ENCODE assay signal across 8 cellular contexts in the genomic region with DNA sequence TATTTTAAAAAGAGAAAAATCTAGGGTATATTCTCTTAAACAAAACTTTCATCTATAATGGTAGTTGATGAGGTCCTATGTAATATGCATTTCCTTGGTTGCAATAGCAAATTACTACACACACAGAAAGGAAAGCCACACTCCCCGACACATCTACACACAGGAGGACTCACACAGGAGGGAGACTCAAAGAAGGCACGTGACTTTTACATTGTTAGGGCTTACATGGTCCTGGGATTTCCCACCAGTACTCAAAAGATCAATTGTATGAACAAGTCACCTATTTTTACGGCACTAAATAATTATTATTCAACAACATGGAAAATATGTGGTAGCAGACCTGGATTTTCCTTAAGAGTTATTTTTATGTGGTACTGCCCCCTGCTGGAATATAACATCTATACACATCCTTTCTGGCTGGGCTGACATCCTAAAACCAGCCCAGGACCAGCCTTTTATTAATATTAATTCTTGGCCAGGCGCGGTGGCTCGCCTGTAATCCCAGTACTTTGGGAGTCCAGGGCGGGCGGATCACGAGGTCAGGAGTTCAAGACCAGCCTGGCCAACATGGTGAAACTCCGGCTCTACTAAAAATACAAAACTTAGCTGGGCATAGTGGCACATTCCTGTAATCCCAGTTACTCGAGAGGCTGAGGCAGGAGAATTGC. TPM values are rescaled to one million over a fixed set of nuclear protein-coding genes. Genes with fewer than 3 reads are reported as not detected.
DNase-seq lines count a peak whose midpoint lies in the region; ATAC-seq and TF ChIP-seq lines count a peak whose summit lies in the region.

No MANE protein-coding gene starts in this region.

- H3K4me1 ChIP-seq in OCI-LY3 (ENCODE audit: low read length), result no peaks in the 10 kb centered on the region

- peaks cover 1% of the 10 kb centered on the region for H3K36me3 Mint-ChIP-seq in activated CD4-positive, alpha-beta T cell treated with anti-CD3 and anti-CD28 coated beads, Interleukin-2, amount 10 ng/mL, durations not matched to agents 24 days and 14 days (ENCODE audit: low read depth)
- no peaks in the 10 kb centered on the region for H3K36me3 Mint-ChIP-seq in memory B cell
- no peaks in the 10 kb centered on the region for H3K36me3 Mint-ChIP-seq in activated CD4-positive, alpha-beta memory T cell treated with anti-CD3 and anti-CD28 coated beads, Interleukin-2, amount 10 ng/mL, durations not matched to agents 7 days and 5 days (ENCODE audit: low read depth)

- H4K20me1 ChIP-seq in OCI-LY3 (ENCODE audit: insufficient read depth, low read length), result no peaks in the 10 kb centered on the region

- no peaks in the 10 kb centered on the region for H3K9me3 ChIP-seq in OCI-LY3 (ENCODE audit: insufficient read depth, low read length)

- intact Hi-C loops in activated CD4-positive, alpha-beta T cell treated with anti-CD3 and anti-CD28 coated beads, Interleukin-2, amount 10 ng/mL, durations not matched to agents 24 days and 14 days (cut with micrococcal nuclease), result loop anchor here (1.0 to 10.0 kb wide), 3 partner anchors 205 to 387 kb away; partner anchors contain the start of gene ERO1B

- H3K4me2 ChIP-seq in OCI-LY3 (ENCODE audit: low read length), result peak overlapping the region; percentile 20

- no peaks in the 10 kb centered on the region for H3K36me3 ChIP-seq in OCI-LY3 (replicated peaks; ENCODE audit: low read depth, low read length)

- H3K27me3 ChIP-seq in OCI-LY3 (ENCODE audit: low read depth, low read length), result peaks cover 52% of the 10 kb centered on the region

- peaks cover 13% of the 10 kb centered on the region for H3K4me1 Mint-ChIP-seq in activated CD4-positive, alpha-beta T cell treated with anti-CD3 and anti-CD28 coated beads, Interleukin-2, amount 10 ng/mL, durations not matched to agents 24 days and 14 days
- peaks cover 5% of the 10 kb centered on the region for H3K4me1 Mint-ChIP-seq in memory B cell
- peaks cover 17% of the 10 kb centered on the region for H3K4me1 Mint-ChIP-seq in activated CD4-positive, alpha-beta memory T cell treated with anti-CD3 and anti-CD28 coated beads, Interleukin-2, amount 10 ng/mL, durations not matched to agents 7 days and 5 days

- H3K9ac ChIP-seq in OCI-LY3 (ENCODE audit: low read length), result no peak overlapping the region

- H3K79me2 ChIP-seq in OCI-LY3 (ENCODE audit: low read length), result no peaks in the 10 kb centered on the region

- TF ChIP-seq CTCF in OCI-LY3 (IDR thresholded peaks at IDR 0.05; ENCODE audit: low read depth, low read length), result peak; percentile 88

- POLR2A ChIA-PET in activated CD4-positive, alpha-beta memory T cell treated with anti-CD3 and anti-CD28 coated beads, Interleukin-2, amount 10 ng/mL, durations not matched to agents 7 days and 5 days (lab: Charles Lee), result no interaction called here

- ATAC-seq in HG03342 (IDR thresholded peaks at IDR 0.05; ENCODE audit: unreplicated experiment), result peak; percentile 67
- ATAC-seq in memory B cell (ENCODE audit: low read depth), result peak; percentile 49
- ATAC-seq in GM19452 (IDR thresholded peaks at IDR 0.05; ENCODE audit: unreplicated experiment), result no peak

- H2AFZ ChIP-seq in OCI-LY3 (ENCODE audit: low read depth, low read length), result no peak overlapping the region

- H3K4me3 ChIP-seq in OCI-LY3 (ENCODE audit: low read length), result no peak overlapping the region

- H3K9me3 Mint-ChIP-seq in activated CD4-positive, alpha-beta T cell treated with anti-CD3 and anti-CD28 coated beads, Interleukin-2, amount 10 ng/mL, durations not matched to agents 24 days and 14 days, result no peaks in the 10 kb centered on the region
- no peaks in the 10 kb centered on the region for H3K9me3 Mint-ChIP-seq in memory B cell
- peaks cover 3% of the 10 kb centered on the region for H3K9me3 Mint-ChIP-seq in activated CD4-positive, alpha-beta memory T cell treated with anti-CD3 and anti-CD28 coated beads, Interleukin-2, amount 10 ng/mL, durations not matched to agents 7 days and 5 days

- no peak overlapping the region for H3K4me3 Mint-ChIP-seq in activated CD4-positive, alpha-beta T cell treated with anti-CD3 and anti-CD28 coated beads, Interleukin-2, amount 10 ng/mL, durations not matched to agents 24 days and 14 days
- no peak overlapping the region for H3K4me3 Mint-ChIP-seq in memory B cell
- H3K4me3 Mint-ChIP-seq in activated CD4-positive, alpha-beta memory T cell treated with anti-CD3 and anti-CD28 coated beads, Interleukin-2, amount 10 ng/mL, durations not matched to agents 7 days and 5 days, result no peak overlapping the region

- no peak overlapping the region for H3K27ac ChIP-seq in OCI-LY3 (ENCODE audit: low read length)

- H3K27ac Mint-ChIP-seq in activated CD4-positive, alpha-beta T cell treated with anti-CD3 and anti-CD28 coated beads, Interleukin-2, amount 10 ng/mL, durations not matched to agents 24 days and 14 days, result no peak overlapping the region
- no peak overlapping the region for H3K27ac Mint-ChIP-seq in memory B cell
- no peak overlapping the region for H3K27ac Mint-ChIP-seq in activated CD4-positive, alpha-beta memory T cell treated with anti-CD3 and anti-CD28 coated beads, Interleukin-2, amount 10 ng/mL, durations not matched to agents 7 days and 5 days

- DNase-seq in activated CD4-positive, alpha-beta T cell treated with anti-CD3 and anti-CD28 coated beads, Interleukin-2, amount 10 ng/mL, durations not matched to agents 24 days and 14 days, result peak; percentile 64
- DNase-seq in activated CD4-positive, alpha-beta T cell treated with anti-CD3 and anti-CD28 coated beads for 1 hour, result no peak
- DNase-seq in dedifferentiated amniotic fluid mesenchymal stem cell (ENCODE audit: extremely low spot score), result peak; percentile 71
- peak in 1 of 2 donors; percentile 32 for DNase-seq in memory B cell (ENCODE audit: low spot score in 2 of 2)
- no peak for DNase-seq in activated CD4-positive, alpha-beta memory T cell treated with anti-CD3 and anti-CD28 coated beads, Interleukin-2, amount 10 ng/mL, durations not matched to agents 7 days and 5 days

- peaks cover 26% of the 10 kb centered on the region for H3K27me3 Mint-ChIP-seq in activated CD4-positive, alpha-beta T cell treated with anti-CD3 and anti-CD28 coated beads, Interleukin-2, amount 10 ng/mL, durations not matched to agents 24 days and 14 days
- H3K27me3 Mint-ChIP-seq in memory B cell, result peaks cover 23% of the 10 kb centered on the region
- peaks cover 7% of the 10 kb centered on the region for H3K27me3 Mint-ChIP-seq in activated CD4-positive, alpha-beta memory T cell treated with anti-CD3 and anti-CD28 coated beads, Interleukin-2, amount 10 ng/mL, durations not matched to agents 7 days and 5 days

- CTCF ChIA-PET in activated CD4-positive, alpha-beta memory T cell treated with anti-CD3 and anti-CD28 coated beads, Interleukin-2, amount 10 ng/mL, durations not matched to agents 7 days and 5 days (lab: Charles Lee), result interaction anchor here (1.0 to 2.5 kb wide), 6 partner anchors 11 to 384 kb away, joined by 3 to 24 read pairs (median 3); partner anchors contain the start of gene EDARADD

RNA-seq across cellular contexts. Expression of gene LGALS8, which starts 33.9 kb away (rescaled TPM):
- 68.9 and 71.9 TPM in 2 replicates for total RNA-seq in activated CD4-positive, alpha-beta T cell treated with anti-CD3 and anti-CD28 coated beads, Interleukin-2, amount 10 ng/mL, durations not matched to agents 24 days and 14 days
- total RNA-seq in activated CD4-positive, alpha-beta memory T cell treated with anti-CD3 and anti-CD28 coated beads, Interleukin-2, amount 10 ng/mL, durations not matched to agents 7 days and 5 days, result 100 to 1,000 TPM; 145 to 146 TPM

Comparison
In these comparisons a context has a peak if more than half of its experiments do, and no peak if none do; other contexts are left out.
1. DNase-seq: peak in activated CD4-positive, alpha-beta T cell treated with anti-CD3 and anti-CD28 coated beads, Interleukin-2, amount 10 ng/mL, durations not matched to agents 24 days and 14 days (single experiment) and dedifferentiated amniotic fluid mesenchymal stem cell (single experiment); none in activated CD4-positive, alpha-beta T cell treated with anti-CD3 and anti-CD28 coated beads for 1 hour (single experiment) and activated CD4-positive, alpha-beta memory T cell treated with anti-CD3 and anti-CD28 coated beads, Interleukin-2, amount 10 ng/mL, durations not matched to agents 7 days and 5 days (single experiment).